ENCODE assay signal across 1 cellular context in the genomic region with DNA sequence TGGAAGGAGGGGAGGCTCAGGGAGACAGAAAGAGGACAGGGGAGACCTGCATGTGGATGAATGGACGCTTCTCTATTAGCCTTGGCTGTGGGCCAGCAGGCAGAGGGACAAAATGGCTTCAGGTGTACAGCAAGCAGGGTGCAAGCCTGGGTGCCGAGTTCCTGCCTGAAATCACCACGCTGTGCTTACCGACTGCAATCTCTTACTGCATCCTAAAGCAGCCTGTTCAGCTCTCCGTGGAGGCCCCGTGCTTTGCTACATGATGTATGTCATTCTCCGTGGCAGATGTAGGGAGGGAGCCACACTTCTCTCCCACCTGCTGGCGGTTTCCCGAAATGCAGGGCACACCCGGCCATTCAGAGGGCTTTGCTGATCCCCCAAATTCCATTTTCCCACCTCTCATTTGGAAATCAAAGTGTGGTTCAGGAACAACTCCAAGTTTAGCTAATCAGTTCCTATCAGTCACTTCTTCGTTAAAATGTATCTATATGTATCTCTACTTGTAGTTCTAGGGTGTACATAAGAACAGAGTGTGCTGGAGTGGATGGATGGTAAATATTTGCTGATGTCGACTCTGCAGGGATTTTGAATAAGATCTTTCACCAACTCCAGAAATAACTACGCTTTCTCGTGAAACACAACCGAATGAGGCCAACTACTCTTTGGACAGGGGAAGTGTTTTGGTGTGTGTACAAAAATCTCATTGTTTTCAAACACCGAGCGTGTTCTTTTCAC.
TF ChIP-seq lines count a peak whose summit lies in the region.

No MANE protein-coding gene starts in this region.

TF ChIP-seq in WTC11, 78 proteins besides CTCF, POLR2A, EP300 and RAD21 (continued from another document):
- TF ChIP-seq, protein P1, sequence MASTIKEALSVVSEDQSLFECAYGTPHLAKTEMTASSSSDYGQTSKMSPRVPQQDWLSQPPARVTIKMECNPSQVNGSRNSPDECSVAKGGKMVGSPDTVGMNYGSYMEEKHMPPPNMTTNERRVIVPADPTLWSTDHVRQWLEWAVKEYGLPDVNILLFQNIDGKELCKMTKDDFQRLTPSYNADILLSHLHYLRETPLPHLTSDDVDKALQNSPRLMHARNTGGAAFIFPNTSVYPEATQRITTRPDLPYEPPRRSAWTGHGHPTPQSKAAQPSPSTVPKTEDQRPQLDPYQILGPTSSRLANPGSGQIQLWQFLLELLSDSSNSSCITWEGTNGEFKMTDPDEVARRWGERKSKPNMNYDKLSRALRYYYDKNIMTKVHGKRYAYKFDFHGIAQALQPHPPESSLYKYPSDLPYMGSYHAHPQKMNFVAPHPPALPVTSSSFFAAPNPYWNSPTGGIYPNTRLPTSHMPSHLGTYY (CRISPR knock-in tag; IDR thresholded peaks at IDR 0.05), result no peak
- no peak for TF ChIP-seq ZNF396 (CRISPR knock-in tag; IDR thresholded peaks at IDR 0.05; ENCODE audit: borderline replicate concordance)
TF ChIP-seq in WTC11: peak in this region for 0.
